ENCODE assay signal across 24 cellular contexts in the genomic region with DNA sequence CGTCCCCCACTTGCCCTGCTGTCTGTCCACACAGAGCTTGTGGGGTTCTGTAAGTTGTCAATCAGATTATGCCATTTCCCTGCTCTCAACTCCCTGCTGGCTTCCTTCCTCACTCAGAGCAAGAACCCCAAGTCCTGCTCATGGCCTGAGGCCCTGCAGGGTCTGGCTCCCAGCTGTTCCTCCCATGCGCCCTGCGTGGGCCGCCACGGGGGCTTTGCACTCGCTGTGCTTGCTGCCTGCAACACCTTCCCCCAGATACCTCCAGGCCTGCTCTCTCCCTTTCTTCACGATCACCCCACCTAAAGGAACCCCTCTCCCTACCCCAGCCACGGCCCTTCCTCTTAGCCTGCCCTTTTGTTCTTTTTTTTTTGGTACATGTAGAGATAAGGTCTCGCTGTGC.
"Had no signal": no experiment of that assay in that cellular context is flagged by ENCODE, and none has a peak within 500 bp of the region (broad histone marks: within the 10 kb centered on the region; RNA-seq: fewer than 3 reads in every experiment).

No MANE protein-coding gene starts in this region.

- H3K4me1 ChIP-seq: SJSA1 had no signal

- H3K27me3 ChIP-seq: SJSA1 had no signal

- H3K4me3 ChIP-seq: MG63, SJSA1, SK-N-MC had no signal

- H3K27ac ChIP-seq: SJSA1, SK-N-MC had no signal

- H3K36me3 ChIP-seq: MG63, SJSA1 had no signal

- DNase-seq: IMR-90, Karpas-422, KG1, MG63, NCI-H1092, NCI-H1105 treated with DMSO at 0.1 percent for 48 hours, NCI-H1417 treated with DMSO at 0.1 percent for 48 hours, NCI-H146, NCI-H1694 treated with DMSO at 0.1 percent for 48 hours, NCI-H1930, NCI-H2081, NCI-H2107, NCI-H2227 treated with DMSO at 0.1 percent for 48 hours, NCI-H446, NCI-H510A, NCI-H524 treated with DMSO at 0.1 percent for 48 hours, NCI-H69, NCI-H774, Right ventricle myocardium superior, RPMI8226, SIG-M5 had no signal

- ATAC-seq: HepG2 had no signal

- H3K9me3 ChIP-seq: MG63, SJSA1 had no signal
